27 cellular contexts compared by ENCODE assay signal in the genomic region with DNA sequence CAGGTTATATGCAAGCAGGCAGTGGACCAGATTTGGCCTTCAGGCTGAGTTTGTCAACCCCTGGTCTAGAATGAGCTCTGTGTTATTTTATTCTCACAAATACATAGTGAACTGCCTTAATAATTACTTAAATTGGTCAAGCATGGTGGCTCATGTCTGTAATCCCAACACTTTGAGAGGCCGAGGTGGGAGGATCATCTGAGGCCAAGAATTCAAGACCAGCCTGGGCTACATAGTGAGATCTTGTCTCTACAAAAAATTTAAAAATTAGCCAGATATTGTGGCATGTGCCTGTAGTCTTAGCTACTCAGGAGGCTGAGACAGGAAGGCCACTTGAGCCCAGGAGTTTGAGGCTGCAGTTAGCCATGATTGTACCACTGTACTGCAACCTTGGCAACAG.
"Had no signal": no experiment of that assay in that cellular context is flagged by ENCODE, and none has a peak within 500 bp of the region (broad histone marks: within the 10 kb centered on the region; RNA-seq: fewer than 3 reads in every experiment).

No MANE protein-coding gene starts in this region.

- H3K36me3 Mint-ChIP-seq: stimulated activated effector memory CD8-positive, alpha-beta T cell treated with anti-CD3 and anti-CD28 coated beads, Interleukin-12 subunit alpha, Interleukin-12 subunit beta, amount 100 ng/mL, for 72 hours; stimulated activated memory B cell treated with anti-CD40 and anti-IgM and Interleukin-4, amounts not matched to agents 10 μg/mL and 1 μg/mL and 100 μg/mL, for 72 hours; stimulated activated naive B cell treated with anti-CD40 and anti-IgM and Interleukin-4, amounts not matched to agents 10 μg/mL and 1 μg/mL and 100 μg/mL, for 72 hours; type B pancreatic cell had no signal

- DNase-seq: stimulated activated CD4-positive, alpha-beta T cell treated with anti-CD3 and anti-CD28 coated beads, Interleukin-2, amount 100 ng/mL, for 48 hours; stimulated activated CD4-positive, alpha-beta T cell treated with anti-CD3 and anti-CD28 coated beads, Interleukin-4, amount 100 ng/mL, for 1 hour; stimulated activated CD4-positive, alpha-beta T cell treated with anti-CD3 and anti-CD28 coated beads, Interleukin-4, amount 100 ng/mL, for 24 hours; stimulated activated CD4-positive, alpha-beta T cell treated with anti-CD3 and anti-CD28 coated beads, Interleukin-4, amount 100 ng/mL, for 4 hours; stimulated activated CD8-positive, alpha-beta memory T cell treated with anti-CD3 and anti-CD28 coated beads, Interleukin-4, amount 100 ng/mL, for 48 hours; stimulated activated naive B cell treated with anti-CD40 and anti-IgM and Interleukin-4, amounts not matched to agents 10 μg/mL and 1 μg/mL and 100 μg/mL, for 72 hours; stimulated activated naive CD4-positive, alpha-beta T cell; stimulated activated naive CD4-positive, alpha-beta T cell treated with Interleukin-2 at 50 U/mL for 16 hours; stimulated activated naive CD8-positive, alpha-beta T cell treated with anti-CD3 and anti-CD28 coated beads, Interleukin-15, amount 100 ng/mL, for 72 hours; stimulated activated naive CD8-positive, alpha-beta T cell treated with anti-CD3 and anti-CD28 coated beads, Interleukin-15, Interleukin-2, amounts not matched to agents 100 U/mL and 50 U/mL, for 24 hours; stomach; substantia nigra; testis; thyroid gland; tibial artery; transverse colon; upper lobe of left lung; upper lobe of right lung; uterus had no signal

- H3K9me3 Mint-ChIP-seq: stimulated activated effector memory CD8-positive, alpha-beta T cell treated with anti-CD3 and anti-CD28 coated beads, Interleukin-12 subunit alpha, Interleukin-12 subunit beta, amount 100 ng/mL, for 72 hours; stimulated activated memory B cell treated with anti-CD40 and anti-IgM and Interleukin-4, amounts not matched to agents 10 μg/mL and 1 μg/mL and 100 μg/mL, for 72 hours; stimulated activated naive B cell treated with anti-CD40 and anti-IgM and Interleukin-4, amounts not matched to agents 10 μg/mL and 1 μg/mL and 100 μg/mL, for 72 hours; stimulated activated naive CD8-positive, alpha-beta T cell treated with anti-CD3 and anti-CD28 coated beads, Interleukin-15, amount 100 ng/mL, for 72 hours; stimulated activated naive CD8-positive, alpha-beta T cell treated with anti-CD3 and anti-CD28 coated beads, Interleukin-15, Interleukin-2, amounts not matched to agents 100 ng/mL and 50 ng/mL, for 24 hours; type B pancreatic cell had no signal

- H3K27me3 ChIP-seq: stomach, suprapubic skin, testis, thyroid gland, tibial artery, tibial nerve, transverse colon, upper lobe of left lung, upper lobe of right lung, uterus, vagina had no signal

- H3K27ac ChIP-seq: stomach, suprapubic skin, testis, thoracic aorta, thyroid gland, tibial artery, tibial nerve, upper lobe of left lung, upper lobe of right lung, uterus, vagina had no signal

- H3K9me3 ChIP-seq: stomach, suprapubic skin, testis, thoracic aorta, thyroid gland, tibial artery, tibial nerve, transverse colon, upper lobe of left lung, upper lobe of right lung, uterus, vagina had no signal

- H3K4me3 ChIP-seq: stomach, suprapubic skin, testis, thoracic aorta, thyroid gland, tibial artery, tibial nerve, transverse colon, upper lobe of left lung, upper lobe of right lung, uterus, vagina had no signal

- H3K4me1 Mint-ChIP-seq: stimulated activated effector memory CD8-positive, alpha-beta T cell treated with anti-CD3 and anti-CD28 coated beads, Interleukin-12 subunit alpha, Interleukin-12 subunit beta, amount 100 ng/mL, for 72 hours; stimulated activated memory B cell treated with anti-CD40 and anti-IgM and Interleukin-4, amounts not matched to agents 10 μg/mL and 1 μg/mL and 100 μg/mL, for 72 hours; stimulated activated naive B cell treated with anti-CD40 and anti-IgM and Interleukin-4, amounts not matched to agents 10 μg/mL and 1 μg/mL and 100 μg/mL, for 72 hours; stimulated activated naive CD8-positive, alpha-beta T cell treated with anti-CD3 and anti-CD28 coated beads, Interleukin-15, amount 100 ng/mL, for 72 hours had no signal

- H3K36me3 ChIP-seq: stomach, suprapubic skin, thoracic aorta, thyroid gland, tibial artery, tibial nerve, transverse colon, upper lobe of left lung, upper lobe of right lung, uterus, vagina had no signal

- H3K4me3 Mint-ChIP-seq: stimulated activated effector memory CD8-positive, alpha-beta T cell treated with anti-CD3 and anti-CD28 coated beads, Interleukin-12 subunit alpha, Interleukin-12 subunit beta, amount 100 ng/mL, for 72 hours; stimulated activated memory B cell treated with anti-CD40 and anti-IgM and Interleukin-4, amounts not matched to agents 10 μg/mL and 1 μg/mL and 100 μg/mL, for 72 hours; stimulated activated naive B cell treated with anti-CD40 and anti-IgM and Interleukin-4, amounts not matched to agents 10 μg/mL and 1 μg/mL and 100 μg/mL, for 72 hours; stimulated activated naive CD8-positive, alpha-beta T cell treated with anti-CD3 and anti-CD28 coated beads, Interleukin-15, amount 100 ng/mL, for 72 hours; stimulated activated naive CD8-positive, alpha-beta T cell treated with anti-CD3 and anti-CD28 coated beads, Interleukin-15, Interleukin-2, amounts not matched to agents 100 ng/mL and 50 ng/mL, for 24 hours; type B pancreatic cell had no signal

- H3K27ac Mint-ChIP-seq: stimulated activated effector memory CD8-positive, alpha-beta T cell treated with anti-CD3 and anti-CD28 coated beads, Interleukin-12 subunit alpha, Interleukin-12 subunit beta, amount 100 ng/mL, for 72 hours; stimulated activated memory B cell treated with anti-CD40 and anti-IgM and Interleukin-4, amounts not matched to agents 10 μg/mL and 1 μg/mL and 100 μg/mL, for 72 hours; stimulated activated naive B cell treated with anti-CD40 and anti-IgM and Interleukin-4, amounts not matched to agents 10 μg/mL and 1 μg/mL and 100 μg/mL, for 72 hours; stimulated activated naive CD8-positive, alpha-beta T cell treated with anti-CD3 and anti-CD28 coated beads, Interleukin-15, amount 100 ng/mL, for 72 hours; stimulated activated naive CD8-positive, alpha-beta T cell treated with anti-CD3 and anti-CD28 coated beads, Interleukin-15, Interleukin-2, amounts not matched to agents 100 ng/mL and 50 ng/mL, for 24 hours; type B pancreatic cell had no signal

- H3K27me3 Mint-ChIP-seq: stimulated activated naive B cell treated with anti-CD40 and anti-IgM and Interleukin-4, amounts not matched to agents 10 μg/mL and 1 μg/mL and 100 μg/mL, for 72 hours; stimulated activated naive CD8-positive, alpha-beta T cell treated with anti-CD3 and anti-CD28 coated beads, Interleukin-15, amount 100 ng/mL, for 72 hours; stimulated activated naive CD8-positive, alpha-beta T cell treated with anti-CD3 and anti-CD28 coated beads, Interleukin-15, Interleukin-2, amounts not matched to agents 100 ng/mL and 50 ng/mL, for 24 hours; type B pancreatic cell had no signal

- H3K4me1 ChIP-seq: suprapubic skin, testis, thyroid gland, tibial artery, tibial nerve, upper lobe of left lung, upper lobe of right lung, uterus, vagina had no signal
